Comparison of ENCODE assay signal across 2 cellular contexts in the genomic region with DNA sequence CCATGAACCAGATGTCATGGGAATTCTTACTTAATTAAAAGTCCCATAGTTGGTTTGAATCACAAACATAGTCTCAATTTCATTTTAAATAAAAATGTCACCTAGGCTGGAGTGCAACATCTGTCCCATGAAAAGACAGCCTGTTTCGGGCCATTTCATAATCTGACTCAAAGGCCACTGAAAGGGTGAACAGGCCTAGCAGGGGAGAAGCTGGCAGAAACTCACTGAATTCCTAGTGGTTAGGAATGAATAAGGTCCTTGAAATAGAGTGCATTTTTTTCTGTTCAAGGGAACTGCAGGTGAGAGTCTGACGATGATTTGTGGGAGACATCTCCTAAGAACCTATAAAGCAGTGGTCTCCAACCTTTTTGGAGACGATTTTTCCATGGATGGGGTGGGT.
TF ChIP-seq lines count a peak whose summit lies in the region.

No MANE protein-coding gene starts in this region.

TF ChIP-seq in HepG2, 621 proteins besides CTCF, POLR2A, EP300 and RAD21:
- TF ChIP-seq, protein P1, sequence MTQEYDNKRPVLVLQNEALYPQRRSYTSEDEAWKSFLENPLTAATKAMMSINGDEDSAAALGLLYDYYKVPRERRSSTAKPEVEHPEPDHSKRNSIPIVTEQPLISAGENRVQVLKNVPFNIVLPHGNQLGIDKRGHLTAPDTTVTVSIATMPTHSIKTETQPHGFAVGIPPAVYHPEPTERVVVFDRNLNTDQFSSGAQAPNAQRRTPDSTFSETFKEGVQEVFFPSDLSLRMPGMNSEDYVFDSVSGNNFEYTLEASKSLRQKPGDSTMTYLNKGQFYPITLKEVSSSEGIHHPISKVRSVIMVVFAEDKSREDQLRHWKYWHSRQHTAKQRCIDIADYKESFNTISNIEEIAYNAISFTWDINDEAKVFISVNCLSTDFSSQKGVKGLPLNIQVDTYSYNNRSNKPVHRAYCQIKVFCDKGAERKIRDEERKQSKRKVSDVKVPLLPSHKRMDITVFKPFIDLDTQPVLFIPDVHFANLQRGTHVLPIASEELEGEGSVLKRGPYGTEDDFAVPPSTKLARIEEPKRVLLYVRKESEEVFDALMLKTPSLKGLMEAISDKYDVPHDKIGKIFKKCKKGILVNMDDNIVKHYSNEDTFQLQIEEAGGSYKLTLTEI (CRISPR knock-in tag; conservative IDR thresholded peaks at IDR 0.05) = no peak
- TF ChIP-seq ZNF777 (CRISPR knock-in tag; IDR thresholded peaks at IDR 0.05) = no peak
- TF ChIP-seq ZNF674 (CRISPR knock-in tag; IDR thresholded peaks at IDR 0.05; ENCODE audit: low read depth) = no peak
- no peak for TF ChIP-seq TRIM24 (CRISPR knock-in tag; IDR thresholded peaks at IDR 0.05)
- TF ChIP-seq ZNF430 (CRISPR knock-in tag; IDR thresholded peaks at IDR 0.05) = no peak
- no peak for TF ChIP-seq ZNF7 (CRISPR knock-in tag; IDR thresholded peaks at IDR 0.05)
- TF ChIP-seq ZFP41 (CRISPR knock-in tag; IDR thresholded peaks at IDR 0.05; ENCODE audit: borderline replicate concordance) = no peak
- TF ChIP-seq PRMT3 (CRISPR knock-in tag; IDR thresholded peaks at IDR 0.05; ENCODE audit: borderline replicate concordance, low read depth) = no peak
- TF ChIP-seq JUN (CRISPR knock-in tag; IDR thresholded peaks at IDR 0.05) = no peak
- TF ChIP-seq ZNF501 (CRISPR knock-in tag; IDR thresholded peaks at IDR 0.05) = no peak
- TF ChIP-seq, protein P2, sequence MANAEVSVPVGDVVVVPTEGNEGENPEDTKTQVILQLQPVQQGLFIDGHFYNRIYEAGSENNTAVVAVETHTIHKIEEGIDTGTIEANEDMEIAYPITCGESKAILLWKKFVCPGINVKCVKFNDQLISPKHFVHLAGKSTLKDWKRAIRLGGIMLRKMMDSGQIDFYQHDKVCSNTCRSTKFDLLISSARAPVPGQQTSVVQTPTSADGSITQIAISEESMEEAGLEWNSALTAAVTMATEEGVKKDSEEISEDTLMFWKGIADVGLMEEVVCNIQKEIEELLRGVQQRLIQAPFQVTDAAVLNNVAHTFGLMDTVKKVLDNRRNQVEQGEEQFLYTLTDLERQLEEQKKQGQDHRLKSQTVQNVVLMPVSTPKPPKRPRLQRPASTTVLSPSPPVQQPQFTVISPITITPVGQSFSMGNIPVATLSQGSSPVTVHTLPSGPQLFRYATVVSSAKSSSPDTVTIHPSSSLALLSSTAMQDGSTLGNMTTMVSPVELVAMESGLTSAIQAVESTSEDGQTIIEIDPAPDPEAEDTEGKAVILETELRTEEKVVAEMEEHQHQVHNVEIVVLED (CRISPR knock-in tag; IDR thresholded peaks at IDR 0.05; ENCODE audit: borderline replicate concordance) = no peak
- TF ChIP-seq, protein P3, sequence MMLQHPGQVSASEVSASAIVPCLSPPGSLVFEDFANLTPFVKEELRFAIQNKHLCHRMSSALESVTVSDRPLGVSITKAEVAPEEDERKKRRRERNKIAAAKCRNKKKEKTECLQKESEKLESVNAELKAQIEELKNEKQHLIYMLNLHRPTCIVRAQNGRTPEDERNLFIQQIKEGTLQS (CRISPR knock-in tag; IDR thresholded peaks at IDR 0.05) = no peak
- TF ChIP-seq ZNF317 (CRISPR knock-in tag; IDR thresholded peaks at IDR 0.05) = no peak
- no peak for TF ChIP-seq TCF7 (IDR thresholded peaks at IDR 0.05; ENCODE audit: low read depth)
- TF ChIP-seq ZNF138 (CRISPR knock-in tag; IDR thresholded peaks at IDR 0.05; ENCODE audit: low read depth) = no peak
- no peak for TF ChIP-seq ZNF562 (CRISPR knock-in tag; IDR thresholded peaks at IDR 0.05; ENCODE audit: borderline replicate concordance)
- TF ChIP-seq SALL1 (CRISPR knock-in tag; IDR thresholded peaks at IDR 0.05) = no peak
- TF ChIP-seq, protein P4, sequence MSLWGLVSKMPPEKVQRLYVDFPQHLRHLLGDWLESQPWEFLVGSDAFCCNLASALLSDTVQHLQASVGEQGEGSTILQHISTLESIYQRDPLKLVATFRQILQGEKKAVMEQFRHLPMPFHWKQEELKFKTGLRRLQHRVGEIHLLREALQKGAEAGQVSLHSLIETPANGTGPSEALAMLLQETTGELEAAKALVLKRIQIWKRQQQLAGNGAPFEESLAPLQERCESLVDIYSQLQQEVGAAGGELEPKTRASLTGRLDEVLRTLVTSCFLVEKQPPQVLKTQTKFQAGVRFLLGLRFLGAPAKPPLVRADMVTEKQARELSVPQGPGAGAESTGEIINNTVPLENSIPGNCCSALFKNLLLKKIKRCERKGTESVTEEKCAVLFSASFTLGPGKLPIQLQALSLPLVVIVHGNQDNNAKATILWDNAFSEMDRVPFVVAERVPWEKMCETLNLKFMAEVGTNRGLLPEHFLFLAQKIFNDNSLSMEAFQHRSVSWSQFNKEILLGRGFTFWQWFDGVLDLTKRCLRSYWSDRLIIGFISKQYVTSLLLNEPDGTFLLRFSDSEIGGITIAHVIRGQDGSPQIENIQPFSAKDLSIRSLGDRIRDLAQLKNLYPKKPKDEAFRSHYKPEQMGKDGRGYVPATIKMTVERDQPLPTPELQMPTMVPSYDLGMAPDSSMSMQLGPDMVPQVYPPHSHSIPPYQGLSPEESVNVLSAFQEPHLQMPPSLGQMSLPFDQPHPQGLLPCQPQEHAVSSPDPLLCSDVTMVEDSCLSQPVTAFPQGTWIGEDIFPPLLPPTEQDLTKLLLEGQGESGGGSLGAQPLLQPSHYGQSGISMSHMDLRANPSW (CRISPR knock-in tag; IDR thresholded peaks at IDR 0.05; ENCODE audit: borderline replicate concordance) = no peak
- TF ChIP-seq ZNF629 (CRISPR knock-in tag; conservative IDR thresholded peaks at IDR 0.05) = no peak

TF ChIP-seq in SK-N-SH, 30 proteins besides CTCF, POLR2A, EP300 and RAD21 (continued from another document):
- TF ChIP-seq, protein P5, sequence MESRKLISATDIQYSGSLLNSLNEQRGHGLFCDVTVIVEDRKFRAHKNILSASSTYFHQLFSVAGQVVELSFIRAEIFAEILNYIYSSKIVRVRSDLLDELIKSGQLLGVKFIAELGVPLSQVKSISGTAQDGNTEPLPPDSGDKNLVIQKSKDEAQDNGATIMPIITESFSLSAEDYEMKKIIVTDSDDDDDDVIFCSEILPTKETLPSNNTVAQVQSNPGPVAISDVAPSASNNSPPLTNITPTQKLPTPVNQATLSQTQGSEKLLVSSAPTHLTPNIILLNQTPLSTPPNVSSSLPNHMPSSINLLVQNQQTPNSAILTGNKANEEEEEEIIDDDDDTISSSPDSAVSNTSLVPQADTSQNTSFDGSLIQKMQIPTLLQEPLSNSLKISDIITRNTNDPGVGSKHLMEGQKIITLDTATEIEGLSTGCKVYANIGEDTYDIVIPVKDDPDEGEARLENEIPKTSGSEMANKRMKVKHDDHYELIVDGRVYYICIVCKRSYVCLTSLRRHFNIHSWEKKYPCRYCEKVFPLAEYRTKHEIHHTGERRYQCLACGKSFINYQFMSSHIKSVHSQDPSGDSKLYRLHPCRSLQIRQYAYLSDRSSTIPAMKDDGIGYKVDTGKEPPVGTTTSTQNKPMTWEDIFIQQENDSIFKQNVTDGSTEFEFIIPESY (IDR thresholded peaks at IDR 0.05; ENCODE audit: borderline replicate concordance, low read depth) = no peak
- TF ChIP-seq, protein P6, sequence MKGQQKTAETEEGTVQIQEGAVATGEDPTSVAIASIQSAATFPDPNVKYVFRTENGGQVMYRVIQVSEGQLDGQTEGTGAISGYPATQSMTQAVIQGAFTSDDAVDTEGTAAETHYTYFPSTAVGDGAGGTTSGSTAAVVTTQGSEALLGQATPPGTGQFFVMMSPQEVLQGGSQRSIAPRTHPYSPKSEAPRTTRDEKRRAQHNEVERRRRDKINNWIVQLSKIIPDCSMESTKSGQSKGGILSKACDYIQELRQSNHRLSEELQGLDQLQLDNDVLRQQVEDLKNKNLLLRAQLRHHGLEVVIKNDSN (IDR thresholded peaks at IDR 0.05; ENCODE audit: borderline replicate concordance, low read depth) = no peak
- no peak for TF ChIP-seq TEAD4 (IDR thresholded peaks at IDR 0.05; ENCODE audit: borderline replicate concordance, insufficient read depth)
- TF ChIP-seq TAF1 (IDR thresholded peaks at IDR 0.05; ENCODE audit: borderline replicate concordance, low read depth, low read length) = no peak
- TF ChIP-seq RCOR1 (IDR thresholded peaks at IDR 0.05; ENCODE audit: low read length) = no peak
- TF ChIP-seq, protein P7, sequence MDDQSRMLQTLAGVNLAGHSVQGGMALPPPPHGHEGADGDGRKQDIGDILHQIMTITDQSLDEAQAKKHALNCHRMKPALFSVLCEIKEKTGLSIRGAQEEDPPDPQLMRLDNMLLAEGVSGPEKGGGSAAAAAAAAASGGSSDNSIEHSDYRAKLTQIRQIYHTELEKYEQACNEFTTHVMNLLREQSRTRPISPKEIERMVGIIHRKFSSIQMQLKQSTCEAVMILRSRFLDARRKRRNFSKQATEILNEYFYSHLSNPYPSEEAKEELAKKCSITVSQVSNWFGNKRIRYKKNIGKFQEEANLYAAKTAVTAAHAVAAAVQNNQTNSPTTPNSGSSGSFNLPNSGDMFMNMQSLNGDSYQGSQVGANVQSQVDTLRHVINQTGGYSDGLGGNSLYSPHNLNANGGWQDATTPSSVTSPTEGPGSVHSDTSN (IDR thresholded peaks at IDR 0.05) = no peak
TF ChIP-seq in SK-N-SH: peak in this region for 0.
